32 cellular contexts compared by ENCODE assay signal in the genomic region with DNA sequence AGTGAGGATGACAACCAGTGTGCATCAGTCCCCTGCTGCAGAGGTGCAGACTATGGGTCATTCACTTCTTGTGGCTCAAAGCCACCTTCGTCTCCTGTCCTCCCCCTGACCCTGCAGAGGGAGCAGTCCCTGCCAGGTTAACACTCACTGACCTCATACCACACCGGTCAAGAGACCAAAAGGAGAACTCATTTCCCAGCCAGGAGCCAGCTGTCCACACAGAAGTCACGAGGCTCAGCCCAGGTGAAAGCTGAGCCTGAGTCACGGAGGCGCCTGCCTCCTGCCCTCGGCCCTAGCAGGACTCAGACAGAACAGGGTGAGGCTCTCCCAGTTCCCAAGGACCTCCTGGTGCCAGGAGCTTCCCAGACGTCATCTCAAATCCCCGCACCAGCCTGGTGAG.
"Had no signal": no experiment of that assay in that cellular context is flagged by ENCODE, and none has a peak within 500 bp of the region (broad histone marks: within the 10 kb centered on the region; RNA-seq: fewer than 3 reads in every experiment).

No MANE protein-coding gene starts in this region.

- H3K9me3 ChIP-seq: ascending aorta, colonic mucosa had no signal

- H3K27ac ChIP-seq: ascending aorta, breast epithelium, cardiac muscle cell, colonic mucosa, epithelial cell of prostate, esophagus squamous epithelium, WERI-Rb-1 had no signal

- ATAC-seq: activated CD4-positive, alpha-beta T cell treated with anti-CD3 and anti-CD28 coated beads for 36 hours; activated CD4-positive, CD25-positive, alpha-beta regulatory T cell treated with anti-CD3 and anti-CD28 coated beads, Interleukin-2, amount 50 U/mL, for 24 hours; activated CD8-positive, alpha-beta memory T cell treated with anti-CD3 and anti-CD28 coated beads, Interleukin-2, amount 10 ng/mL, durations not matched to agents 7 days and 5 days; activated CD8-positive, alpha-beta T cell treated with anti-CD3 and anti-CD28 coated beads, Interleukin-2, amount 10 ng/mL, durations not matched to agents 7 days and 5 days; activated naive CD4-positive, alpha-beta T cell treated with anti-CD3 and anti-CD28 coated beads, Interleukin-2, amount 50 U/mL, for 72 hours; T-cell had no signal

- DNase-seq: activated B cell treated with CpG ODN at 0.5 μM for 24 hours; activated CD4-positive, alpha-beta memory T cell treated with anti-CD3 and anti-CD28 coated beads for 36 hours; activated CD4-positive, alpha-beta T cell treated with anti-CD3 and anti-CD28 coated beads for 36 hours; activated CD4-positive, alpha-beta T cell treated with anti-CD3 and anti-CD28 coated beads, Interleukin-2, amount 10 ng/mL, durations not matched to agents 24 days and 14 days; activated CD8-positive, alpha-beta memory T cell treated with anti-CD3 and anti-CD28 coated beads, Interleukin-2, amount 10 ng/mL, durations not matched to agents 7 days and 5 days; activated CD8-positive, alpha-beta memory T cell treated with anti-CD3 and anti-CD28 coated beads, Interleukin-2, amount 50 U/mL, for 4 hours; activated CD8-positive, alpha-beta T cell treated with anti-CD3 and anti-CD28 coated beads, Interleukin-2, amount 10 ng/mL, durations not matched to agents 7 days and 5 days; activated gamma-delta T cell; activated naive CD4-positive, alpha-beta T cell; activated naive CD4-positive, alpha-beta T cell treated with anti-CD3 and anti-CD28 coated beads, Interleukin-2, amount 10 ng/mL, durations not matched to agents 7 days and 5 days; activated naive CD8-positive, alpha-beta T cell treated with anti-CD3 and anti-CD28 coated beads, Interleukin-2, amount 10 ng/mL, durations not matched to agents 7 days and 5 days; activated T-cell treated with anti-CD3 and anti-CD28 coated beads, Interleukin-2, amount 50 U/mL, for 1 hour; activated T-cell treated with anti-CD3 and anti-CD28 coated beads, Interleukin-2, amount 50 U/mL, for 48 hours; central memory CD4-positive, alpha-beta T cell; cerebellar nuclear complex; colonic mucosa; effector CD8-positive, alpha-beta T cell; esophagus squamous epithelium; foreskin melanocyte; glutamatergic neuron; SW 1271; T-cell; T1000; WERI-Rb-1 had no signal

- H3K4me1 ChIP-seq: ascending aorta, breast epithelium, colonic mucosa had no signal

- H3K4me3 ChIP-seq: ascending aorta, breast epithelium, cardiac muscle cell, colonic mucosa, esophagus squamous epithelium had no signal

- H3K36me3 ChIP-seq: ascending aorta, breast epithelium, cardiac muscle cell, colonic mucosa, esophagus squamous epithelium, WERI-Rb-1 had no signal

- FAIRE-seq: endometrium, endothelial cell of umbilical vein had no signal

- H3K27me3 ChIP-seq: ascending aorta, breast epithelium, cardiac muscle cell, colonic mucosa, esophagus squamous epithelium had no signal
